In genomic region chr14:34350903-34351302, GRCh38 we compare ENCODE assay signal across 26 cellular contexts.
"Had no signal": no experiment of that assay in that cellular context is flagged by ENCODE, and none has a peak within 500 bp of the region (broad histone marks: within the 10 kb centered on the region; RNA-seq: fewer than 3 reads in every experiment).

No MANE protein-coding gene starts in this region.

- H3K27me3 Mint-ChIP-seq: activated naive CD8-positive, alpha-beta T cell treated with anti-CD3 and anti-CD28 coated beads, Interleukin-2, amount 10 ng/mL, durations not matched to agents 7 days and 5 days; activated T-helper 17 cell treated with anti-CD3 and anti-CD28 coated beads, Interleukin-2, amount 50 U/mL, for 72 hours had no signal

- H3K4me3 Mint-ChIP-seq: activated naive CD4-positive, alpha-beta T cell treated with anti-CD3 and anti-CD28 coated beads for 36 hours; activated naive CD8-positive, alpha-beta T cell treated with anti-CD3 and anti-CD28 coated beads, Interleukin-2, amount 10 ng/mL, durations not matched to agents 7 days and 5 days; activated T-helper 17 cell treated with anti-CD3 and anti-CD28 coated beads, Interleukin-2, amount 50 U/mL, for 72 hours had no signal

- ATAC-seq: activated CD4-positive, CD25-positive, alpha-beta regulatory T cell treated with anti-CD3 and anti-CD28 coated beads, Interleukin-2, amount 50 U/mL, for 24 hours; activated T-helper 17 cell treated with anti-CD3 and anti-CD28 coated beads, Interleukin-2, amount 50 U/mL, for 72 hours; PC-3; SK-N-SH treated with all-trans-retinoic acid at 6 μM for 48 hours had no signal

- DNase-seq: activated CD4-positive, alpha-beta T cell treated with anti-CD3 and anti-CD28 coated beads for 48 hours; activated CD4-positive, alpha-beta T cell treated with anti-CD3 and anti-CD28 coated beads, Interleukin-2, amount 50 U/mL, for 48 hours; activated gamma-delta T cell; activated naive CD4-positive, alpha-beta T cell treated with anti-CD3 and anti-CD28 coated beads for 36 hours; activated naive CD8-positive, alpha-beta T cell treated with anti-CD3 and anti-CD28 coated beads, Interleukin-2, amount 10 ng/mL, durations not matched to agents 7 days and 5 days; activated T-cell treated with anti-CD3 and anti-CD28 coated beads for 4 hours; activated T-cell treated with anti-CD3 and anti-CD28 coated beads, Interleukin-2, amount 50 U/mL, for 48 hours; anterior cingulate cortex; caudate nucleus; colonic mucosa; Karpas-422; MV-4-11; NCI-H1092 treated with DMSO at 0.1 percent for 48 hours; NCI-H1417 treated with DMSO at 0.1 percent for 48 hours; NCI-H1694; NCI-H2029; NCI-H2107; NCI-H510A treated with DMSO at 0.1 percent for 48 hours; NCI-H774; NK-92 treated with Interleukin-12 subunit alpha and Interleukin-12 subunit beta, amount 100 ng/mL, for 24 hours; PC-3; SHP77; SW 1271 had no signal

- H3K36me3 Mint-ChIP-seq: activated naive CD8-positive, alpha-beta T cell treated with anti-CD3 and anti-CD28 coated beads, Interleukin-2, amount 10 ng/mL, durations not matched to agents 7 days and 5 days had no signal

- H3K9me3 Mint-ChIP-seq: activated naive CD4-positive, alpha-beta T cell treated with anti-CD3 and anti-CD28 coated beads for 36 hours; activated naive CD8-positive, alpha-beta T cell treated with anti-CD3 and anti-CD28 coated beads, Interleukin-2, amount 10 ng/mL, durations not matched to agents 7 days and 5 days; activated T-helper 17 cell treated with anti-CD3 and anti-CD28 coated beads, Interleukin-2, amount 50 U/mL, for 72 hours had no signal

- H3K4me1 Mint-ChIP-seq: activated naive CD8-positive, alpha-beta T cell treated with anti-CD3 and anti-CD28 coated beads, Interleukin-2, amount 10 ng/mL, durations not matched to agents 7 days and 5 days; activated T-helper 17 cell treated with anti-CD3 and anti-CD28 coated beads, Interleukin-2, amount 50 U/mL, for 72 hours had no signal

- H3K27ac Mint-ChIP-seq: activated naive CD4-positive, alpha-beta T cell treated with anti-CD3 and anti-CD28 coated beads for 36 hours; activated naive CD8-positive, alpha-beta T cell treated with anti-CD3 and anti-CD28 coated beads, Interleukin-2, amount 10 ng/mL, durations not matched to agents 7 days and 5 days; activated T-helper 17 cell treated with anti-CD3 and anti-CD28 coated beads, Interleukin-2, amount 50 U/mL, for 72 hours had no signal
